ENCODE assay signal across 13 cellular contexts in the genomic region with DNA sequence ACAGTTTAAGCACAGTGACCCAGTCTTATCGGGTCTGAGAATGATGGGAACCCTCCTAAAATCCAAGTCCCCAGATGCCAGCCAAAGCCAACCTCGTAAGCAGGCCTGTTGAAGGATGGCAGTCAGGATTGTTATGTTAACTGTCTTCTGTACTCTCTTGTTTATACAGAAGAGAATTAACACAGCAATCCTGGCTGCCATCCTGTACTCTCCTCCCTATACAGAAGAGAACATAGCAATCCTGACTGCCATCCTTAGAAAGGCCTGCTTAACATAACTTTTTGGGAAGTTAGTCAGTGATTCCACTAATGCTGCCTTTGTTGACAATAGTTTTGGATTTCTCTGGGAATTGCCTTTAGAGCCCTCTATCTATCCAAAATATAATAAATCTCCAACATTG.
"Had no signal": no experiment of that assay in that cellular context is flagged by ENCODE, and none has a peak within 500 bp of the region (broad histone marks: within the 10 kb centered on the region; RNA-seq: fewer than 3 reads in every experiment).

No MANE protein-coding gene starts in this region.

- H3K27ac ChIP-seq: pancreas, SK-N-MC, testis had no signal

- H3K4me3 ChIP-seq: pancreas, SK-N-MC, testis had no signal

- H3K36me3 ChIP-seq: pancreas had no signal

- DNase-seq: activated CD4-positive, alpha-beta memory T cell treated with anti-CD3 and anti-CD28 coated beads, Interleukin-2, amount 10 ng/mL, durations not matched to agents 7 days and 5 days; activated CD4-positive, alpha-beta T cell treated with anti-CD3 and anti-CD28 coated beads for 36 hours; activated naive CD8-positive, alpha-beta T cell treated with anti-CD3 and anti-CD28 coated beads, Interleukin-2, amount 50 U/mL, for 24 hours; activated T-cell treated with anti-CD3 and anti-CD28 coated beads, Interleukin-2, amount 50 U/mL, for 72 hours; caudate nucleus; erythroblast; left colon; pancreas; retina; stimulated activated naive CD4-positive, alpha-beta T cell; T-cell; testis had no signal

- H3K9me3 ChIP-seq: pancreas, testis had no signal

- H3K4me1 ChIP-seq: pancreas, testis had no signal

- H3K27me3 ChIP-seq: pancreas, testis had no signal

- ATAC-seq: activated CD4-positive, alpha-beta T cell treated with anti-CD3 and anti-CD28 coated beads for 36 hours; activated naive CD8-positive, alpha-beta T cell treated with anti-CD3 and anti-CD28 coated beads, Interleukin-2, amount 50 U/mL, for 24 hours; activated T-cell treated with anti-CD3 and anti-CD28 coated beads, Interleukin-2, amount 50 U/mL, for 72 hours; T-cell had no signal
